In the genomic region with DNA sequence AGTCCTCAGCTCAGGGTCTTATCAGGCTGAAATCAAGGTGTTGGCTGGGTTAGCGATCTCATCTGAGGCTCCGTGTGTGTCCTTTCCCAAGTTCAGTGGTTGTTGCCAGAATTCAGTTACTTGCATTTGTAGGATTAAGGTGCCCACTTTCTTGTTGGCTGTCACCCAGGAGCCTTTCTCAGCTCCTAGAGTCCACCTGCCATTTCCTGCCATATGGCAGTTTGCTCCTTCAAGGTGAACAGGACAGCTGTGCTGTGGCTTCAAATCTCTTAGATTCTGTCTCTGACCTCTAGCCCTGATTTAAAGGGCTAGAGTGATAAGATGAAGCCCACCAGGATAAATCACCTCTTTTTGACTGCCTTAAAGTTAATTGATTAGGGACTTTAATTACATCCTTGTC, we compare ENCODE assay signal across 1 cellular context.
TF ChIP-seq lines count a peak whose summit lies in the region.

No MANE protein-coding gene starts in this region.

TF ChIP-seq in GM23338, 12 proteins besides CTCF, POLR2A, EP300 and RAD21:
- TF ChIP-seq, protein P1, sequence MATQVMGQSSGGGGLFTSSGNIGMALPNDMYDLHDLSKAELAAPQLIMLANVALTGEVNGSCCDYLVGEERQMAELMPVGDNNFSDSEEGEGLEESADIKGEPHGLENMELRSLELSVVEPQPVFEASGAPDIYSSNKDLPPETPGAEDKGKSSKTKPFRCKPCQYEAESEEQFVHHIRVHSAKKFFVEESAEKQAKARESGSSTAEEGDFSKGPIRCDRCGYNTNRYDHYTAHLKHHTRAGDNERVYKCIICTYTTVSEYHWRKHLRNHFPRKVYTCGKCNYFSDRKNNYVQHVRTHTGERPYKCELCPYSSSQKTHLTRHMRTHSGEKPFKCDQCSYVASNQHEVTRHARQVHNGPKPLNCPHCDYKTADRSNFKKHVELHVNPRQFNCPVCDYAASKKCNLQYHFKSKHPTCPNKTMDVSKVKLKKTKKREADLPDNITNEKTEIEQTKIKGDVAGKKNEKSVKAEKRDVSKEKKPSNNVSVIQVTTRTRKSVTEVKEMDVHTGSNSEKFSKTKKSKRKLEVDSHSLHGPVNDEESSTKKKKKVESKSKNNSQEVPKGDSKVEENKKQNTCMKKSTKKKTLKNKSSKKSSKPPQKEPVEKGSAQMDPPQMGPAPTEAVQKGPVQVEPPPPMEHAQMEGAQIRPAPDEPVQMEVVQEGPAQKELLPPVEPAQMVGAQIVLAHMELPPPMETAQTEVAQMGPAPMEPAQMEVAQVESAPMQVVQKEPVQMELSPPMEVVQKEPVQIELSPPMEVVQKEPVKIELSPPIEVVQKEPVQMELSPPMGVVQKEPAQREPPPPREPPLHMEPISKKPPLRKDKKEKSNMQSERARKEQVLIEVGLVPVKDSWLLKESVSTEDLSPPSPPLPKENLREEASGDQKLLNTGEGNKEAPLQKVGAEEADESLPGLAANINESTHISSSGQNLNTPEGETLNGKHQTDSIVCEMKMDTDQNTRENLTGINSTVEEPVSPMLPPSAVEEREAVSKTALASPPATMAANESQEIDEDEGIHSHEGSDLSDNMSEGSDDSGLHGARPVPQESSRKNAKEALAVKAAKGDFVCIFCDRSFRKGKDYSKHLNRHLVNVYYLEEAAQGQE (IDR thresholded peaks at IDR 0.05; ENCODE audit: unreplicated experiment) = no peak
- no peak for TF ChIP-seq ZNF331 (CRISPR knock-in tag; IDR thresholded peaks at IDR 0.05; ENCODE audit: low read depth)
- TF ChIP-seq, protein P2, sequence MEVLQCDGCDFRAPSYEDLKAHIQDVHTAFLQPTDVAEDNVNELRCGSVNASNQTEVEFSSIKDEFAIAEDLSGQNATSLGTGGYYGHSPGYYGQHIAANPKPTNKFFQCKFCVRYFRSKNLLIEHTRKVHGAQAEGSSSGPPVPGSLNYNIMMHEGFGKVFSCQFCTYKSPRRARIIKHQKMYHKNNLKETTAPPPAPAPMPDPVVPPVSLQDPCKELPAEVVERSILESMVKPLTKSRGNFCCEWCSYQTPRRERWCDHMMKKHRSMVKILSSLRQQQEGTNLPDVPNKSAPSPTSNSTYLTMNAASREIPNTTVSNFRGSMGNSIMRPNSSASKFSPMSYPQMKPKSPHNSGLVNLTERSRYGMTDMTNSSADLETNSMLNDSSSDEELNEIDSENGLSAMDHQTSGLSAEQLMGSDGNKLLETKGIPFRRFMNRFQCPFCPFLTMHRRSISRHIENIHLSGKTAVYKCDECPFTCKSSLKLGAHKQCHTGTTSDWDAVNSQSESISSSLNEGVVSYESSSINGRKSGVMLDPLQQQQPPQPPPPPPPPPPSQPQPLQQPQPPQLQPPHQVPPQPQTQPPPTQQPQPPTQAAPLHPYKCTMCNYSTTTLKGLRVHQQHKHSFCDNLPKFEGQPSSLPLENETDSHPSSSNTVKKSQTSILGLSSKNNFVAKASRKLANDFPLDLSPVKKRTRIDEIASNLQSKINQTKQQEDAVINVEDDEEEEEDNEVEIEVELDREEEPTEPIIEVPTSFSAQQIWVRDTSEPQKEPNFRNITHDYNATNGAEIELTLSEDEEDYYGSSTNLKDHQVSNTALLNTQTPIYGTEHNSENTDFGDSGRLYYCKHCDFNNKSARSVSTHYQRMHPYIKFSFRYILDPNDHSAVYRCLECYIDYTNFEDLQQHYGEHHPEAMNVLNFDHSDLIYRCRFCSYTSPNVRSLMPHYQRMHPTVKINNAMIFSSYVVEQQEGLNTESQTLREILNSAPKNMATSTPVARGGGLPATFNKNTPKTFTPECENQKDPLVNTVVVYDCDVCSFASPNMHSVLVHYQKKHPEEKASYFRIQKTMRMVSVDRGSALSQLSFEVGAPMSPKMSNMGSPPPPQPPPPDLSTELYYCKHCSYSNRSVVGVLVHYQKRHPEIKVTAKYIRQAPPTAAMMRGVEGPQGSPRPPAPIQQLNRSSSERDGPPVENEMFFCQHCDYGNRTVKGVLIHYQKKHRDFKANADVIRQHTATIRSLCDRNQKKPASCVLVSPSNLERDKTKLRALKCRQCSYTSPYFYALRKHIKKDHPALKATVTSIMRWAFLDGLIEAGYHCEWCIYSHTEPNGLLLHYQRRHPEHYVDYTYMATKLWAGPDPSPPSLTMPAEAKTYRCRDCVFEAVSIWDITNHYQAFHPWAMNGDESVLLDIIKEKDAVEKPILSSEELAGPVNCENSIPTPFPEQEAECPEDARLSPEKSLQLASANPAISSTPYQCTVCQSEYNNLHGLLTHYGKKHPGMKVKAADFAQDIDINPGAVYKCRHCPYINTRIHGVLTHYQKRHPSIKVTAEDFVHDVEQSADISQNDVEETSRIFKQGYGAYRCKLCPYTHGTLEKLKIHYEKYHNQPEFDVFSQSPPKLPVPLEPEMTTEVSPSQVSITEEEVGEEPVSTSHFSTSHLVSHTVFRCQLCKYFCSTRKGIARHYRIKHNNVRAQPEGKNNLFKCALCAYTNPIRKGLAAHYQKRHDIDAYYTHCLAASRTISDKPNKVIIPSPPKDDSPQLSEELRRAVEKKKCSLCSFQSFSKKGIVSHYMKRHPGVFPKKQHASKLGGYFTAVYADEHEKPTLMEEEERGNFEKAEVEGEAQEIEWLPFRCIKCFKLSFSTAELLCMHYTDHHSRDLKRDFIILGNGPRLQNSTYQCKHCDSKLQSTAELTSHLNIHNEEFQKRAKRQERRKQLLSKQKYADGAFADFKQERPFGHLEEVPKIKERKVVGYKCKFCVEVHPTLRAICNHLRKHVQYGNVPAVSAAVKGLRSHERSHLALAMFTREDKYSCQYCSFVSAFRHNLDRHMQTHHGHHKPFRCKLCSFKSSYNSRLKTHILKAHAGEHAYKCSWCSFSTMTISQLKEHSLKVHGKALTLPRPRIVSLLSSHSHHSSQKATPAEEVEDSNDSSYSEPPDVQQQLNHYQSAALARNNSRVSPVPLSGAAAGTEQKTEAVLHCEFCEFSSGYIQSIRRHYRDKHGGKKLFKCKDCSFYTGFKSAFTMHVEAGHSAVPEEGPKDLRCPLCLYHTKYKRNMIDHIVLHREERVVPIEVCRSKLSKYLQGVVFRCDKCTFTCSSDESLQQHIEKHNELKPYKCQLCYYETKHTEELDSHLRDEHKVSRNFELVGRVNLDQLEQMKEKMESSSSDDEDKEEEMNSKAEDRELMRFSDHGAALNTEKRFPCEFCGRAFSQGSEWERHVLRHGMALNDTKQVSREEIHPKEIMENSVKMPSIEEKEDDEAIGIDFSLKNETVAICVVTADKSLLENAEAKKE (CRISPR knock-in tag; IDR thresholded peaks at IDR 0.05) = no peak
- TF ChIP-seq ZNF114 (CRISPR knock-in tag; IDR thresholded peaks at IDR 0.05) = no peak
- no peak for TF ChIP-seq EZH2phosphoT487 (IDR thresholded peaks at IDR 0.05; ENCODE audit: unreplicated experiment)
- TF ChIP-seq JUNB (IDR thresholded peaks at IDR 0.05; ENCODE audit: unreplicated experiment) = no peak
- TF ChIP-seq STAT1 (IDR thresholded peaks at IDR 0.05; ENCODE audit: unreplicated experiment) = no peak
- TF ChIP-seq EZH2 (IDR thresholded peaks at IDR 0.05; ENCODE audit: low read depth, unreplicated experiment) = no peak
- no peak for TF ChIP-seq CREB1 (CRISPR knock-in tag; IDR thresholded peaks at IDR 0.05; ENCODE audit: low read depth)
- TF ChIP-seq, protein P3, sequence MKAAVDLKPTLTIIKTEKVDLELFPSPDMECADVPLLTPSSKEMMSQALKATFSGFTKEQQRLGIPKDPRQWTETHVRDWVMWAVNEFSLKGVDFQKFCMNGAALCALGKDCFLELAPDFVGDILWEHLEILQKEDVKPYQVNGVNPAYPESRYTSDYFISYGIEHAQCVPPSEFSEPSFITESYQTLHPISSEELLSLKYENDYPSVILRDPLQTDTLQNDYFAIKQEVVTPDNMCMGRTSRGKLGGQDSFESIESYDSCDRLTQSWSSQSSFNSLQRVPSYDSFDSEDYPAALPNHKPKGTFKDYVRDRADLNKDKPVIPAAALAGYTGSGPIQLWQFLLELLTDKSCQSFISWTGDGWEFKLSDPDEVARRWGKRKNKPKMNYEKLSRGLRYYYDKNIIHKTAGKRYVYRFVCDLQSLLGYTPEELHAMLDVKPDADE (IDR thresholded peaks at IDR 0.05) = no peak
- TF ChIP-seq NANOG (IDR thresholded peaks at IDR 0.05; ENCODE audit: borderline replicate concordance) = no peak
- no peak for TF ChIP-seq POLR2AphosphoS5 (IDR thresholded peaks at IDR 0.05; ENCODE audit: low read depth)
